1 cellular context compared by ENCODE assay signal in the genomic region with DNA sequence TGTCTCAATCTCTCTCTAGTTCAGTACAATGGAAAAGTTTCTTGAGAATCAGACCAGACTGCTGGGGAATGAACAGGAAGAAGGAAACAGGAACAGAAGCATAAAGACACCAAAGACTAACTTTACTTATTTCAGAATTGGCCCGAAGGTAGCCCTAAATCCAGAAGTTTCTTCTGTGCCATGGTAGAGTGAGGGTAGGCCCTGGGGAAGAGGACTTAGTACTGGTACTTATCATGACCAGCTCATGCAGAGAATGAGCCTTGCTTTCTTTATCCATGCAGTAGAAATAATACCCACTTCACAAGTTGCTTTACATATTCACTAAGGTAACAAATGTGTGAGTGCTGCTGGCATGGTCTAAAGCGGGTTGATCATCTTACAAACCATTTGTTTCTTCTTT.
TF ChIP-seq lines count a peak whose summit lies in the region.

No MANE protein-coding gene starts in this region.

TF ChIP-seq in GM23338, 12 proteins besides CTCF, POLR2A, EP300 and RAD21 (continued from another document):
- TF ChIP-seq, protein P1, sequence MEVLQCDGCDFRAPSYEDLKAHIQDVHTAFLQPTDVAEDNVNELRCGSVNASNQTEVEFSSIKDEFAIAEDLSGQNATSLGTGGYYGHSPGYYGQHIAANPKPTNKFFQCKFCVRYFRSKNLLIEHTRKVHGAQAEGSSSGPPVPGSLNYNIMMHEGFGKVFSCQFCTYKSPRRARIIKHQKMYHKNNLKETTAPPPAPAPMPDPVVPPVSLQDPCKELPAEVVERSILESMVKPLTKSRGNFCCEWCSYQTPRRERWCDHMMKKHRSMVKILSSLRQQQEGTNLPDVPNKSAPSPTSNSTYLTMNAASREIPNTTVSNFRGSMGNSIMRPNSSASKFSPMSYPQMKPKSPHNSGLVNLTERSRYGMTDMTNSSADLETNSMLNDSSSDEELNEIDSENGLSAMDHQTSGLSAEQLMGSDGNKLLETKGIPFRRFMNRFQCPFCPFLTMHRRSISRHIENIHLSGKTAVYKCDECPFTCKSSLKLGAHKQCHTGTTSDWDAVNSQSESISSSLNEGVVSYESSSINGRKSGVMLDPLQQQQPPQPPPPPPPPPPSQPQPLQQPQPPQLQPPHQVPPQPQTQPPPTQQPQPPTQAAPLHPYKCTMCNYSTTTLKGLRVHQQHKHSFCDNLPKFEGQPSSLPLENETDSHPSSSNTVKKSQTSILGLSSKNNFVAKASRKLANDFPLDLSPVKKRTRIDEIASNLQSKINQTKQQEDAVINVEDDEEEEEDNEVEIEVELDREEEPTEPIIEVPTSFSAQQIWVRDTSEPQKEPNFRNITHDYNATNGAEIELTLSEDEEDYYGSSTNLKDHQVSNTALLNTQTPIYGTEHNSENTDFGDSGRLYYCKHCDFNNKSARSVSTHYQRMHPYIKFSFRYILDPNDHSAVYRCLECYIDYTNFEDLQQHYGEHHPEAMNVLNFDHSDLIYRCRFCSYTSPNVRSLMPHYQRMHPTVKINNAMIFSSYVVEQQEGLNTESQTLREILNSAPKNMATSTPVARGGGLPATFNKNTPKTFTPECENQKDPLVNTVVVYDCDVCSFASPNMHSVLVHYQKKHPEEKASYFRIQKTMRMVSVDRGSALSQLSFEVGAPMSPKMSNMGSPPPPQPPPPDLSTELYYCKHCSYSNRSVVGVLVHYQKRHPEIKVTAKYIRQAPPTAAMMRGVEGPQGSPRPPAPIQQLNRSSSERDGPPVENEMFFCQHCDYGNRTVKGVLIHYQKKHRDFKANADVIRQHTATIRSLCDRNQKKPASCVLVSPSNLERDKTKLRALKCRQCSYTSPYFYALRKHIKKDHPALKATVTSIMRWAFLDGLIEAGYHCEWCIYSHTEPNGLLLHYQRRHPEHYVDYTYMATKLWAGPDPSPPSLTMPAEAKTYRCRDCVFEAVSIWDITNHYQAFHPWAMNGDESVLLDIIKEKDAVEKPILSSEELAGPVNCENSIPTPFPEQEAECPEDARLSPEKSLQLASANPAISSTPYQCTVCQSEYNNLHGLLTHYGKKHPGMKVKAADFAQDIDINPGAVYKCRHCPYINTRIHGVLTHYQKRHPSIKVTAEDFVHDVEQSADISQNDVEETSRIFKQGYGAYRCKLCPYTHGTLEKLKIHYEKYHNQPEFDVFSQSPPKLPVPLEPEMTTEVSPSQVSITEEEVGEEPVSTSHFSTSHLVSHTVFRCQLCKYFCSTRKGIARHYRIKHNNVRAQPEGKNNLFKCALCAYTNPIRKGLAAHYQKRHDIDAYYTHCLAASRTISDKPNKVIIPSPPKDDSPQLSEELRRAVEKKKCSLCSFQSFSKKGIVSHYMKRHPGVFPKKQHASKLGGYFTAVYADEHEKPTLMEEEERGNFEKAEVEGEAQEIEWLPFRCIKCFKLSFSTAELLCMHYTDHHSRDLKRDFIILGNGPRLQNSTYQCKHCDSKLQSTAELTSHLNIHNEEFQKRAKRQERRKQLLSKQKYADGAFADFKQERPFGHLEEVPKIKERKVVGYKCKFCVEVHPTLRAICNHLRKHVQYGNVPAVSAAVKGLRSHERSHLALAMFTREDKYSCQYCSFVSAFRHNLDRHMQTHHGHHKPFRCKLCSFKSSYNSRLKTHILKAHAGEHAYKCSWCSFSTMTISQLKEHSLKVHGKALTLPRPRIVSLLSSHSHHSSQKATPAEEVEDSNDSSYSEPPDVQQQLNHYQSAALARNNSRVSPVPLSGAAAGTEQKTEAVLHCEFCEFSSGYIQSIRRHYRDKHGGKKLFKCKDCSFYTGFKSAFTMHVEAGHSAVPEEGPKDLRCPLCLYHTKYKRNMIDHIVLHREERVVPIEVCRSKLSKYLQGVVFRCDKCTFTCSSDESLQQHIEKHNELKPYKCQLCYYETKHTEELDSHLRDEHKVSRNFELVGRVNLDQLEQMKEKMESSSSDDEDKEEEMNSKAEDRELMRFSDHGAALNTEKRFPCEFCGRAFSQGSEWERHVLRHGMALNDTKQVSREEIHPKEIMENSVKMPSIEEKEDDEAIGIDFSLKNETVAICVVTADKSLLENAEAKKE (CRISPR knock-in tag; IDR thresholded peaks at IDR 0.05), result no peak
- TF ChIP-seq EZH2phosphoT487 (IDR thresholded peaks at IDR 0.05; ENCODE audit: unreplicated experiment) (no peak), STAT1 (IDR thresholded peaks at IDR 0.05; ENCODE audit: unreplicated experiment) (no peak), JUNB (IDR thresholded peaks at IDR 0.05; ENCODE audit: unreplicated experiment) (no peak), REST (IDR thresholded peaks at IDR 0.05; ENCODE audit: unreplicated experiment) (no peak), NANOG (IDR thresholded peaks at IDR 0.05; ENCODE audit: borderline replicate concordance) (no peak), ZNF331 (CRISPR knock-in tag; IDR thresholded peaks at IDR 0.05; ENCODE audit: low read depth) (no peak)
- TF ChIP-seq, protein P2, sequence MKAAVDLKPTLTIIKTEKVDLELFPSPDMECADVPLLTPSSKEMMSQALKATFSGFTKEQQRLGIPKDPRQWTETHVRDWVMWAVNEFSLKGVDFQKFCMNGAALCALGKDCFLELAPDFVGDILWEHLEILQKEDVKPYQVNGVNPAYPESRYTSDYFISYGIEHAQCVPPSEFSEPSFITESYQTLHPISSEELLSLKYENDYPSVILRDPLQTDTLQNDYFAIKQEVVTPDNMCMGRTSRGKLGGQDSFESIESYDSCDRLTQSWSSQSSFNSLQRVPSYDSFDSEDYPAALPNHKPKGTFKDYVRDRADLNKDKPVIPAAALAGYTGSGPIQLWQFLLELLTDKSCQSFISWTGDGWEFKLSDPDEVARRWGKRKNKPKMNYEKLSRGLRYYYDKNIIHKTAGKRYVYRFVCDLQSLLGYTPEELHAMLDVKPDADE (IDR thresholded peaks at IDR 0.05), result no peak
TF ChIP-seq in GM23338: peak in this region for 0.
